In the genomic region with DNA sequence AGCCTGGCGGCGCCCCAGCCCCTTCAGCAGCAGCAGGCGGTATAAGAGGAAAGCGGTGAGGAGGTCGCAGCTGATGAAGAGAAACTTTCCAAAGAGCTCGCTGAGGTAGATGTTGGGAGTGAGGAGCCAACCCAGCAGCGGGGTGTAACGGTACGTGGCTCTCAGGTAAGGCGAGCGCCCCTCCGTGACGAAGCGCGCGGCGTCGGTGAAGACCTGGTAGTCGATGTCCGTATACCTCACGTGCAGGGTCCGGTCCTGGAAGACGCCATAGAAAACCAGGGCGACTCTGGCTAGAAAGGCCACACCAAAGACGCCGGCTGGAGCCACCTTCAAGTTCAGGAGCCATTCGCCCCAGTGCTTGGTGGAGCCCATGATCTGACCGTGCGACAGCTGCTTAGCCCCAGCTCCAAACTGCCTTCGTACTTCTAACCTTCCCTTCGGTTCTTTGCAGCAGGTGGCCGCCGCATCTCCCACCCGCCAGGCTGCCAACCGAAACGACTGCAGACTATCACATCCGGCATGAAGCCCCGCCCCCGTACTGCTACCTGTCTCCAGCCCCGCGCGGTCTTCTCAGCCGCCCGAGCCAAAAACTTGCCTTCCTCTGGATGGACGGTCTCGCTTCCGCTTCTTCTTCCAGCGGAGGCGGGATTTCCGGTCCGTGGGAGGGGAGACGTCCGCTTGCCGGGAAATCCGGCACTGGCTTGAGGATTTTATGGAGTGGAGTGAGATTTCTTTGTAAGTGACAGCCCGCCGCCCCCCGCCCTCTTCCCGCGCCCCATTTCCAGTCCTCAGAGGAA, we compare ENCODE assay signal across 8 cellular contexts. TPM values are rescaled to one million over a fixed set of nuclear protein-coding genes. Genes with fewer than 3 reads are reported as not detected.
DNase-seq lines count a peak whose midpoint lies in the region; TF ChIP-seq lines count a peak whose summit lies in the region.

A gene (minus strand): TSS at position 623 of the 797 bp plus-strand sequence. CDS start 251 bp downstream, at position 372.

- no peak within 1 kb of the TSS for H2BK20ac ChIP-seq in H9 (ENCODE audit: low read depth, low read length, poor library complexity, severe bottlenecking)

- H4K91ac ChIP-seq in H9 (ENCODE audit: insufficient read length, low read depth, low read length): no peak within 1 kb of the TSS

- H3K23me2 ChIP-seq in H9 (ENCODE audit: insufficient read length, low read depth, low read length, poor library complexity, severe bottlenecking): peaks cover 9% of the 10 kb centered on the region

- no peak within 1 kb of the TSS for H2BK5ac ChIP-seq in H9 (ENCODE audit: insufficient read length, low read length)

- H2BK120ac ChIP-seq in H9 (ENCODE audit: low read depth, low read length, poor library complexity, severe bottlenecking): no peak within 1 kb of the TSS

- TF ChIP-seq CTCF in H9 (conservative IDR thresholded peaks at IDR 0.05): no peak
- no peak for TF ChIP-seq CTCF in fibroblast of the aortic adventitia (IDR thresholded peaks at IDR 0.05; ENCODE audit: insufficient read depth, low read length)
- TF ChIP-seq CTCF in nephron progenitor cell (IDR thresholded peaks at IDR 0.05): no peak

- no peaks in the 10 kb centered on the region for H4K20me1 ChIP-seq in H9 (ENCODE audit: control insufficient read depth, insufficient read depth, insufficient read length)

- H3K27ac Mint-ChIP-seq in H9: peak within 1 kb of the TSS; percentile 74 to 98 (median 97); a peak in 6 of 7 replicates
- H3K27ac Mint-ChIP-seq in nephron progenitor cell: peak within 1 kb of the TSS; percentile 71
- H3K27ac Mint-ChIP-seq in stimulated activated naive CD8-positive, alpha-beta T cell treated with anti-CD3 and anti-CD28 coated beads, Interleukin-15, Interleukin-2, amounts not matched to agents 100 ng/mL and 50 ng/mL, for 24 hours: peak within 1 kb of the TSS; percentile 87

- H3K4me1 Mint-ChIP-seq in H9 (peaks cover 23 to 27% of the 10 kb centered on the region in 2 experiments), nephron progenitor cell (peaks cover 30% of the 10 kb centered on the region)
- peaks cover 37% of the 10 kb centered on the region for H3K4me1 Mint-ChIP-seq in stimulated activated naive CD8-positive, alpha-beta T cell treated with anti-CD3 and anti-CD28 coated beads, Interleukin-15, Interleukin-2, amounts not matched to agents 100 ng/mL and 50 ng/mL, for 24 hours (ENCODE audit: low read depth)

- H3K4me1 ChIP-seq in ES-I3 (ENCODE audit: insufficient read depth, low read length) (no peaks in the 10 kb centered on the region; the same call in 1 of the 2 replicates), H9 (ENCODE audit: insufficient read depth, low read length) (no peaks in the 10 kb centered on the region)

- WGBS in H9 (ENCODE audit: extremely low coverage, insufficient read length, low lambda C conversion rate): no CpG with 5 or more reads among the region's 60 CpGs

- H3K27me3 Mint-ChIP-seq in H9 (ENCODE audit: low read depth) (peaks cover 6% of the 10 kb centered on the region; the same call in 1 of the 2 replicates), nephron progenitor cell (ENCODE audit: low read depth, poor library complexity) (peaks cover 32% of the 10 kb centered on the region)
- H3K27me3 Mint-ChIP-seq in stimulated activated naive CD8-positive, alpha-beta T cell treated with anti-CD3 and anti-CD28 coated beads, Interleukin-15, Interleukin-2, amounts not matched to agents 100 ng/mL and 50 ng/mL, for 24 hours: no peaks in the 10 kb centered on the region

- peak within 1 kb of the TSS; percentile 28 for H3K18ac ChIP-seq in H9 (ENCODE audit: insufficient read length, low read depth, low read length)

- peak within 1 kb of the TSS; percentile 78 for H3K4me3 ChIP-seq in fibroblast of the aortic adventitia (ENCODE audit: low read depth, low read length)

- H3K79me1 ChIP-seq in H9 (ENCODE audit: insufficient read depth, low read depth, low read length, poor library complexity, severe bottlenecking): no peaks in the 10 kb centered on the region

- H3K4ac ChIP-seq in H9 (ENCODE audit: low read depth, low read length): no peak within 1 kb of the TSS

- H3K56ac ChIP-seq in H9 (ENCODE audit: insufficient read length, low read depth, low read length): no peak within 1 kb of the TSS

- peak within 1 kb of the TSS; percentile 82 for H3K4me2 ChIP-seq in H9 (ENCODE audit: insufficient read depth, insufficient read length, low read length)

- H3K14ac ChIP-seq in H9 (ENCODE audit: insufficient read depth, low read length): peak within 1 kb of the TSS; percentile 17; the same call in 1 of the 2 replicates

- no peaks in the 10 kb centered on the region for H3K9me3 ChIP-seq in ES-I3 (ENCODE audit: control insufficient read depth, insufficient read depth, low read length)
- no peaks in the 10 kb centered on the region for H3K9me3 ChIP-seq in H9 (ENCODE audit: control insufficient read depth, low read depth, low read length)

- H3K79me2 ChIP-seq in H9 (ENCODE audit: insufficient read depth, low read length): peaks cover 4% of the 10 kb centered on the region; the same call in 1 of the 2 replicates

- H4K5ac ChIP-seq in H9 (ENCODE audit: insufficient read length, low read depth, low read length): no peak within 1 kb of the TSS

- H3K9ac ChIP-seq in ES-I3 (ENCODE audit: low read depth, low read length): peak within 1 kb of the TSS; percentile 83
- peak within 1 kb of the TSS; percentile 54 for H3K9ac ChIP-seq in H9 (ENCODE audit: extremely low read depth, insufficient read length, low read length)

- H3K23ac ChIP-seq in H9 (ENCODE audit: insufficient read length, low read depth, low read length): no peak within 1 kb of the TSS

- no peaks in the 10 kb centered on the region for H3K36me3 ChIP-seq in ES-I3 (ENCODE audit: insufficient read depth, low read length)

- H2BK15ac ChIP-seq in H9 (ENCODE audit: low read depth, low read length): no peak within 1 kb of the TSS

- H3K4me3 Mint-ChIP-seq in H9 (peak within 1 kb of the TSS; percentile 92 to 94), nephron progenitor cell (peak within 1 kb of the TSS; percentile 95)
- H3K4me3 Mint-ChIP-seq in stimulated activated naive CD8-positive, alpha-beta T cell treated with anti-CD3 and anti-CD28 coated beads, Interleukin-15, Interleukin-2, amounts not matched to agents 100 ng/mL and 50 ng/mL, for 24 hours: peak within 1 kb of the TSS; percentile 99

- H2AK5ac ChIP-seq in H9 (ENCODE audit: insufficient read length, low read length): no peak within 1 kb of the TSS

- peak; percentile 71 for TF ChIP-seq POLR2A in Raji (IDR thresholded peaks at IDR 0.05; ENCODE audit: insufficient read depth, low read depth, low read length)

- H2BK12ac ChIP-seq in H9 (ENCODE audit: insufficient read length, low read depth, low read length): no peak within 1 kb of the TSS

- H3K9me3 Mint-ChIP-seq in H9: no peaks in the 10 kb centered on the region
- no peaks in the 10 kb centered on the region for H3K9me3 Mint-ChIP-seq in nephron progenitor cell
- H3K9me3 Mint-ChIP-seq in stimulated activated naive CD8-positive, alpha-beta T cell treated with anti-CD3 and anti-CD28 coated beads, Interleukin-15, Interleukin-2, amounts not matched to agents 100 ng/mL and 50 ng/mL, for 24 hours: no peaks in the 10 kb centered on the region

- H4K8ac ChIP-seq in H9 (replicated peaks; ENCODE audit: insufficient read length, low read depth, low read length): no peak within 1 kb of the TSS

- H2AFZ ChIP-seq in H9 (ENCODE audit: low read length): no peak within 1 kb of the TSS

- H3K27ac ChIP-seq in H9 (ENCODE audit: insufficient read length, low read depth, low read length): no peak within 1 kb of the TSS

- no peaks in the 10 kb centered on the region for H3K27me3 ChIP-seq in H9 (ENCODE audit: insufficient read depth, low read length)

- H3K36me3 Mint-ChIP-seq in H9 (ENCODE audit: insufficient read depth in 1 of 3, low read depth in 3 of 3) (peaks cover 0 to 3% (median 0%) of the 10 kb centered on the region in 3 experiments; a peak in 1 of 7 replicates), nephron progenitor cell (ENCODE audit: low read depth) (peaks cover 9% of the 10 kb centered on the region)
- peaks cover 5% of the 10 kb centered on the region for H3K36me3 Mint-ChIP-seq in stimulated activated naive CD8-positive, alpha-beta T cell treated with anti-CD3 and anti-CD28 coated beads, Interleukin-15, Interleukin-2, amounts not matched to agents 100 ng/mL and 50 ng/mL, for 24 hours (ENCODE audit: low read depth)

- DNase-seq in H9: peak; percentile 99
- DNase-seq in M059J (ENCODE audit: low read depth): peak; percentile 96
- DNase-seq in activated effector memory CD4-positive, alpha-beta T cell treated with anti-CD3 and anti-CD28 coated beads, Interleukin-2, amount 50 U/mL, for 16 hours: peak; percentile 97
- DNase-seq in fibroblast of the aortic adventitia (ENCODE audit: low read depth): peak; percentile 83
- DNase-seq in nephron progenitor cell: peak; percentile 96

- no peak within 1 kb of the TSS for H3T11ph ChIP-seq in H9 (ENCODE audit: low read length)

RNA-seq across cellular contexts. Expression of the gene that starts here (rescaled TPM):
- 5.9 and 6.2 TPM in 2 replicates for total RNA-seq in H9 (2021)
- total RNA-seq in M059J (2014; rRNA removed; shearing (Covaris generic)): 3.4 and 4.0 TPM in 2 replicates
- 3.3 and 7.7 TPM in 2 replicates for total RNA-seq in fibroblast of the aortic adventitia (ENCODE audit: low replicate concordance)
